Comparison of ENCODE assay signal across 13 cellular contexts in the genomic region with DNA sequence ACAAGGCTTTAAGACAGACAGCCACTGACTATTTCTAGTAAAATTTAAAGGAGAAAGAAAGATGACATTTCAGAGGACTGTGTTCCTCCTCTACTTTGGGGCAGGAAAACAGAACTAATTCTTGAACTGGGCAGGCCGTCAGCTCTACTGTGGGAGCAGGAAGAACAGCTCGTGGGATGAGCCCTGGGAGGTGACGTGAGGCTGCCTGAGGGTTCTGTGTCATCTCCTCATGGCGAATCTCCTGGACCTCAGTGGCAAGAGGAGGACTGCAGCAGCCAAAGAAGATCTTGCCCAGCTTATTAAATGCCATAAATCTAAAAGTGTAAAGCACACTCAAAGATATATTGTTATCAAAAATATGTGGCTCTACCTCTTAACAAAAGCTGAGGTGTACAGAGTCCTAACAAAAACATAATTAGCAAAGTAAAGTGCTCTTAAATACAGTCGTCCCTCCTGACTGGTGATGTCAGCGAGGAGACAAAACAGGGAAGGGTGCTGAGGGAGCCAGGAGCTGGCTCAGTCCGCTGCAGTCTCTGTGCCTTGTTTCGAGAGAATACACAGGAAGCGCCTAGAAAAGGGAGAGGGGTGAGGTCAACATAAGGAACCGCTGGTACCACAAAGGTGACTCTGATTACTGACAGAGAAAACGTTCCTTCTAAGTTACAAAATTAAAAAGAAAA. TPM values are rescaled to one million over a fixed set of nuclear protein-coding genes. Genes with fewer than 3 reads are reported as not detected.
DNase-seq lines count a peak whose midpoint lies in the region; ATAC-seq lines count a peak whose summit lies in the region.
"Had no signal": no experiment of that assay in that cellular context is flagged by ENCODE, and none has a peak within 500 bp of the region (broad histone marks: within the 10 kb centered on the region; RNA-seq: fewer than 3 reads in every experiment).

No MANE protein-coding gene starts in this region.

- no peak overlapping the region for H3K9ac ChIP-seq in Karpas-422 (ENCODE audit: low read length)

- CTCF ChIA-PET in naive thymus-derived CD4-positive, alpha-beta T cell (lab: Charles Lee) = no interaction called here

- peaks cover 7% of the 10 kb centered on the region for H3K36me3 ChIP-seq in CD4-positive, CD25-positive, alpha-beta regulatory T cell (ENCODE audit: control insufficient read depth, insufficient read depth, low read length)
- no peaks in the 10 kb centered on the region for H3K36me3 ChIP-seq in Karpas-422 (ENCODE audit: insufficient read depth, low read length)
- H3K36me3 ChIP-seq in naive thymus-derived CD4-positive, alpha-beta T cell (ENCODE audit: control insufficient read depth in 2 of 3, insufficient read depth in 3 of 3, low read length in 3 of 3) = no peaks in the 10 kb centered on the region

- H3K4me2 ChIP-seq in Karpas-422 (ENCODE audit: low read depth, low read length, poor library complexity, severe bottlenecking) = peak overlapping the region; percentile 25

- H3K9me3 ChIP-seq in CD4-positive, CD25-positive, alpha-beta regulatory T cell (ENCODE audit: control insufficient read depth in 2 of 2, low read length in 2 of 2) = no peaks in the 10 kb centered on the region
- no peaks in the 10 kb centered on the region for H3K9me3 ChIP-seq in Karpas-422 (ENCODE audit: low read length)
- no peaks in the 10 kb centered on the region for H3K9me3 ChIP-seq in naive thymus-derived CD4-positive, alpha-beta T cell (ENCODE audit: control insufficient read depth in 2 of 3, low read length in 3 of 3)

- peaks cover 14% of the 10 kb centered on the region for H3K36me3 Mint-ChIP-seq in CD4-positive, CD25-positive, alpha-beta regulatory T cell
- H3K36me3 Mint-ChIP-seq in central memory CD8-positive, alpha-beta T cell (ENCODE audit: insufficient read depth) = peaks cover 10% of the 10 kb centered on the region
- H3K36me3 Mint-ChIP-seq in naive thymus-derived CD4-positive, alpha-beta T cell = peaks cover 0 to 8% (median 4%) of the 10 kb centered on the region in 5 donors

- H3K9me2 ChIP-seq in Karpas-422 (replicated peaks; ENCODE audit: insufficient read depth, low read length) = no peaks in the 10 kb centered on the region

- DNase-seq in CD4-positive, CD25-positive, alpha-beta regulatory T cell = peak in 1 of 3 donors; percentile 50
- DNase-seq in Karpas-422 (no peak), 8988T (no peak), AML-193 (lab: John Stamatoyannopoulos, UW) (no peak), NCI-H1436 (lab: John Stamatoyannopoulos, UW) (no peak)
- DNase-seq in central memory CD8-positive, alpha-beta T cell (ENCODE audit: low spot score in 2 of 2) = no peak
- DNase-seq in naive thymus-derived CD4-positive, alpha-beta T cell = peak in 1 of 9 donors; percentile 2
- DNase-seq: activated effector memory CD4-positive, alpha-beta T cell treated with Interleukin-2 at 50 U/mL for 16 hours; erythroblast; NCI-H82; T1000 had no signal

- H4K20me1 ChIP-seq in Karpas-422 (ENCODE audit: insufficient read depth, low read depth, low read length) = peaks cover 8% of the 10 kb centered on the region; the same call in 1 of the 2 replicates

- ATAC-seq in CD4-positive, CD25-positive, alpha-beta regulatory T cell (ENCODE audit: low read depth in 2 of 2) = no peak
- ATAC-seq in central memory CD8-positive, alpha-beta T cell (replicated peaks; ENCODE audit: extremely low read depth, poor library complexity, severe bottlenecking) = no peak
- ATAC-seq in naive thymus-derived CD4-positive, alpha-beta T cell = no peak
- no peak for ATAC-seq in GM21717 (IDR thresholded peaks at IDR 0.05; ENCODE audit: unreplicated experiment)

- peaks cover 87% of the 10 kb centered on the region for H3K4me1 ChIP-seq in CD4-positive, CD25-positive, alpha-beta regulatory T cell (ENCODE audit: control insufficient read depth, insufficient read depth, low read length, poor library complexity, severe bottlenecking)
- peaks cover 38% of the 10 kb centered on the region for H3K4me1 ChIP-seq in Karpas-422 (ENCODE audit: low read length)
- H3K4me1 ChIP-seq in naive thymus-derived CD4-positive, alpha-beta T cell (ENCODE audit: control insufficient read depth in 2 of 2, insufficient read depth in 2 of 2, low read length in 2 of 2) = peaks cover 60 to 82% of the 10 kb centered on the region in 2 donors

- H3K4me3 ChIP-seq in CD4-positive, CD25-positive, alpha-beta regulatory T cell (ENCODE audit: low read depth, low read length) = peak overlapping the region; percentile 41
- H3K4me3 ChIP-seq in Karpas-422 (ENCODE audit: low read length) = no peak overlapping the region
- H3K4me3 ChIP-seq in naive thymus-derived CD4-positive, alpha-beta T cell (ENCODE audit: low read length) = no peak overlapping the region
- H3K4me3 ChIP-seq: skin epidermis had no signal

- peaks cover 99% of the 10 kb centered on the region for H3K79me2 ChIP-seq in Karpas-422 (ENCODE audit: low read length)

- intact Hi-C loops in naive thymus-derived CD4-positive, alpha-beta T cell (cut with micrococcal nuclease) = loop anchor here in 1 of 2 donors (10.0 kb wide), 1 partner anchor 52 kb away; no protein-coding TSS in a partner anchor

- peaks cover 60 to 97% (median 73%) of the 10 kb centered on the region in 4 donors for H3K4me1 Mint-ChIP-seq in CD4-positive, CD25-positive, alpha-beta regulatory T cell
- H3K4me1 Mint-ChIP-seq in central memory CD8-positive, alpha-beta T cell = peaks cover 87% of the 10 kb centered on the region
- H3K4me1 Mint-ChIP-seq in naive thymus-derived CD4-positive, alpha-beta T cell = peaks cover 67 to 100% (median 96%) of the 10 kb centered on the region in 7 donors

- no peaks in the 10 kb centered on the region for H3K27me3 ChIP-seq in CD4-positive, CD25-positive, alpha-beta regulatory T cell (ENCODE audit: control insufficient read depth, insufficient read depth, low read length)
- no peaks in the 10 kb centered on the region for H3K27me3 ChIP-seq in Karpas-422 (ENCODE audit: low read length)
- no peaks in the 10 kb centered on the region for H3K27me3 ChIP-seq in naive thymus-derived CD4-positive, alpha-beta T cell (ENCODE audit: control insufficient read depth in 2 of 2, insufficient read depth in 2 of 2, low read length in 2 of 2)

- peak overlapping the region in 2 of 3 donors; percentile 20 to 76 for H3K27ac Mint-ChIP-seq in CD4-positive, CD25-positive, alpha-beta regulatory T cell
- no peak overlapping the region for H3K27ac Mint-ChIP-seq in central memory CD8-positive, alpha-beta T cell (ENCODE audit: low read depth)
- peak overlapping the region in 6 of 9 donors; percentile 1 to 79 (median 59) for H3K27ac Mint-ChIP-seq in naive thymus-derived CD4-positive, alpha-beta T cell

- no peak overlapping the region for H3K27ac ChIP-seq in CD4-positive, CD25-positive, alpha-beta regulatory T cell (ENCODE audit: insufficient read depth, low read length, poor library complexity, severe bottlenecking)
- no peak overlapping the region; the same call in 1 of the 2 replicates for H3K27ac ChIP-seq in Karpas-422 (ENCODE audit: low read length)
- peak overlapping the region; percentile 17 for H3K27ac ChIP-seq in naive thymus-derived CD4-positive, alpha-beta T cell (ENCODE audit: low read depth, low read length)

- no peak overlapping the region for H2AFZ ChIP-seq in Karpas-422 (ENCODE audit: low read length)

- POLR2A ChIA-PET in naive thymus-derived CD4-positive, alpha-beta T cell (lab: Charles Lee) = no interaction called here

- no peaks in the 10 kb centered on the region for H3K9me3 Mint-ChIP-seq in CD4-positive, CD25-positive, alpha-beta regulatory T cell
- H3K9me3 Mint-ChIP-seq in central memory CD8-positive, alpha-beta T cell = no peaks in the 10 kb centered on the region
- peaks cover 0 to 2% (median 0%) of the 10 kb centered on the region in 11 donors for H3K9me3 Mint-ChIP-seq in naive thymus-derived CD4-positive, alpha-beta T cell

- H3K4me3 Mint-ChIP-seq in CD4-positive, CD25-positive, alpha-beta regulatory T cell = peak overlapping the region in 3 of 4 donors; percentile 42 to 80 (median 71)
- peak overlapping the region; percentile 51 for H3K4me3 Mint-ChIP-seq in central memory CD8-positive, alpha-beta T cell
- peak overlapping the region; percentile 40 to 80 (median 66) for H3K4me3 Mint-ChIP-seq in naive thymus-derived CD4-positive, alpha-beta T cell

- H3K27me3 Mint-ChIP-seq in CD4-positive, CD25-positive, alpha-beta regulatory T cell = no peaks in the 10 kb centered on the region
- H3K27me3 Mint-ChIP-seq in central memory CD8-positive, alpha-beta T cell = no peaks in the 10 kb centered on the region
- no peaks in the 10 kb centered on the region for H3K27me3 Mint-ChIP-seq in naive thymus-derived CD4-positive, alpha-beta T cell

RNA-seq across cellular contexts. Expression of gene CREBBP, which starts 58.0 kb away (rescaled TPM):
- total RNA-seq in CD4-positive, CD25-positive, alpha-beta regulatory T cell = 192 TPM
- polyA plus RNA-seq in CD4-positive, CD25-positive, alpha-beta regulatory T cell = 1 to 10 TPM; 3.3 to 8.1 (median 4.0) TPM
- total RNA-seq in Karpas-422 (2014; rRNA removed; shearing (Covaris generic); ENCODE audit: low replicate concordance) = 26.4 and 32.9 TPM in 2 replicates
- total RNA-seq in naive thymus-derived CD4-positive, alpha-beta T cell = 100 to 1,000 TPM in 4 of 5 experiments, 10 to 100 TPM in 1; 73.6 to 194 (median 137) TPM
- 10 to 100 TPM; 10.5 to 15.6 TPM for polyA plus RNA-seq in naive thymus-derived CD4-positive, alpha-beta T cell
